ENCODE assay signal across 8 cellular contexts in the genomic region with DNA sequence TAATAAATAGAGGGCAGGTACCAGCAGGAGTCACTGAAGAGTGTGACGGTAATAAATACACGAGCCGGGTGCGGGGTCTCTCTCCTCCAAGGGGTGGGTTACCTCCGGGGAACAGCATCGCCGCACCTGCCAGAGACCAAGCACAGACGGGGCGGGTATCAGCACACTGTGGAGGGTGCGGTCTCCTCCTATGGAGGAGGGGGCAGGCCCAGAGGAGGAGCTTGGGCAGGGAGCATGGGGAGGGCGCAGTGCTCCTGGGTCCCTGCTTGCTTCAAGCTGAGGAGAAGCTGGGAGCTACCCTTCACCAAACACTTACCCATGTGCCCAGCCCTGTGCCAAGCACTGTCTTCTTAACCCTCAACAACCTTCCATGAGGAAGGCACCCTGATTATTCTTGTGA. TPM values are rescaled to one million over a fixed set of nuclear protein-coding genes. Genes with fewer than 3 reads are reported as not detected.
DNase-seq lines count a peak whose midpoint lies in the region; ATAC-seq, FAIRE-seq and TF ChIP-seq lines count a peak whose summit lies in the region.
"Had no signal": no experiment of that assay in that cellular context is flagged by ENCODE, and none has a peak within 500 bp of the region (broad histone marks: within the 10 kb centered on the region; RNA-seq: fewer than 3 reads in every experiment).

No MANE protein-coding gene starts in this region.

- H3K79me2 ChIP-seq in GM12878 (ENCODE audit: control insufficient read depth, insufficient read depth, low read length): no peaks in the 10 kb centered on the region

- H3K27me3 ChIP-seq in GM12878 (replicated peaks in 1 of 2; ENCODE audit: control insufficient read depth in 2 of 2, insufficient read depth in 2 of 2, low read length in 1 of 2): no peaks in the 10 kb centered on the region

- TF ChIP-seq RAD21 in GM12878 (IDR thresholded peaks at IDR 0.05; ENCODE audit: insufficient read depth, low read depth, low read length): no peak

- peak; percentile 32 for ATAC-seq in HG02588 (IDR thresholded peaks at IDR 0.05; ENCODE audit: unreplicated experiment)
- peak; percentile 22 for ATAC-seq in GM12878
- no peak for ATAC-seq in GM18502 (IDR thresholded peaks at IDR 0.05; ENCODE audit: poor library complexity, unreplicated experiment)

- H2AFZ ChIP-seq in GM12878 (ENCODE audit: control insufficient read depth, low read depth, low read length): peak overlapping the region; percentile 84

- no peaks in the 10 kb centered on the region; the same call in 2 of the 3 replicates for H3K9me3 ChIP-seq in GM12878 (replicated peaks; ENCODE audit: control insufficient read depth, insufficient read depth, low read length)

- DNase-seq in GM12878 (ENCODE audit: low read depth, low spot score) (no peak), lower leg skin (ENCODE audit: low spot score in 2 of 2) (no peak), DMS153 (lab: John Stamatoyannopoulos, UW) (no peak)
- DNase-seq: NCI-H1694 had no signal

- peak overlapping the region; percentile 83 for H3K4me2 ChIP-seq in GM12878 (ENCODE audit: control insufficient read depth, insufficient read depth)

- TF ChIP-seq CTCF in GM12875 (IDR thresholded peaks at IDR 0.05; ENCODE audit: borderline replicate concordance, insufficient read depth, low read depth, low read length): no peak
- TF ChIP-seq CTCF in GM12878 (IDR thresholded peaks at IDR 0.05 in 2 of 3, conservative IDR thresholded peaks at IDR 0.05 in 1 of 3; ENCODE audit: control insufficient read depth in 2 of 3, extremely low read depth in 1 of 3, insufficient read depth in 1 of 3, low read depth in 3 of 3, low read length in 3 of 3): 0 out of 6 replicates have a peak, but pooled peaks of 1 of the 3 experiments have one; percentile 8
- no peak for TF ChIP-seq CTCF in lower leg skin (IDR thresholded peaks at IDR 0.05)

- no peak for TF ChIP-seq EP300 in GM12878 (IDR thresholded peaks at IDR 0.05; ENCODE audit: borderline replicate concordance in 1 of 2, control insufficient read depth in 1 of 2, low read depth in 2 of 2, low read length in 2 of 2)

- POLR2A ChIA-PET in GM12878 (lab: Charles Lee): interaction anchor here (0.7 to 2.2 kb wide), 10 partner anchors 9 to 146 kb away, joined by 3 to 8 read pairs (median 4); a partner anchor contains a TSS

- RAD21 ChIA-PET in GM12878 (lab: Charles Lee; ENCODE audit: unreplicated experiment): interaction anchor here (0.6 to 1.9 kb wide), 6 partner anchors 9 to 572 kb away, joined by 3 to 8 read pairs (median 4); no protein-coding TSS in a partner anchor

- 11% methylated on average over 11 of the region's 11 CpGs for WGBS in GM12878 (ENCODE audit: insufficient coverage, insufficient replicate concordance, low lambda C conversion rate, missing lambda C conversion rate)
- WGBS in lower leg skin, 2 donors: 79 to 81% methylated on average over 11 of the region's 11 CpGs

- peak overlapping the region; percentile 72; the same call in 1 of the 2 replicates for H3K9ac ChIP-seq in GM12878 (ENCODE audit: control insufficient read depth, insufficient read depth, low read length)

- H3K27ac ChIP-seq in GM12878 (ENCODE audit: control insufficient read depth, insufficient read depth) (peak overlapping the region; percentile 55), skin epidermis (peak overlapping the region in 18 of 21 experiments; percentile 14 to 86 (median 78))

- SMC1A ChIA-PET in GM12878 (lab: Charles Lee; ENCODE audit: uncharacterized antibody, unreplicated experiment): interaction anchor here (1.0 to 1.7 kb wide), 4 partner anchors 83 to 129 kb away, joined by 3 to 5 read pairs (median 3); a partner anchor contains a TSS

- CTCF ChIA-PET in GM12878 (lab: Yijun Ruan, JAX): interaction anchor here (0.8 to 9.1 kb wide), 9 partner anchors 8 to 146 kb away, joined by 3 to 129 read pairs (median 4); a partner anchor contains a TSS

- intact Hi-C loops in GM12878 (cut with micrococcal nuclease; ENCODE audit: unreplicated experiment): loop anchor here (1.0 to 10.0 kb wide), 2 partner anchors 60 to 362 kb away; a partner anchor contains a TSS
- intact Hi-C loops in lower leg skin (cut with DNase I; ENCODE audit: low total_unique reads): no loop called here

- no peaks in the 10 kb centered on the region for H4K20me1 ChIP-seq in GM12878 (ENCODE audit: control insufficient read depth, insufficient read depth)

- H3K36me3 ChIP-seq in GM12878 (ENCODE audit: control insufficient read depth in 2 of 2, insufficient read depth in 2 of 2, low read length in 1 of 2): no peaks in the 10 kb centered on the region

- H3K4me3 ChIP-seq in GM12875 (ENCODE audit: low read depth, low read length): peak overlapping the region; percentile 58
- H3K4me3 ChIP-seq in GM12878: peak overlapping the region; percentile 48
- no peak overlapping the region for H3K4me3 ChIP-seq in skin epidermis
- no peak overlapping the region for H3K4me3 ChIP-seq in lower leg skin (ENCODE audit: low read depth, poor library complexity, severe bottlenecking)

- peak; percentile 45 for TF ChIP-seq POLR2A in GM12878 (IDR thresholded peaks at IDR 0.05; ENCODE audit: low read depth, low read length)
- TF ChIP-seq POLR2A in lower leg skin (IDR thresholded peaks at IDR 0.05): no peak

- BruUV-seq in GM12878 (replicated peaks; lab: Mats Ljungman, UMichigan): no TSS peak

- H3K4me1 ChIP-seq in GM12878 (ENCODE audit: control insufficient read depth, insufficient read depth, low read length): peaks cover 45% of the 10 kb centered on the region

- peak; percentile 35 for FAIRE-seq in GM12878 (lab: Jason Lieb, UNC)

- in situ Hi-C loops in GM12878 (cut with MboI): no loop called here

TF ChIP-seq in GM12878, 131 proteins besides CTCF, POLR2A, EP300 and RAD21:
- TF ChIP-seq RUNX3 (IDR thresholded peaks at IDR 0.05; ENCODE audit: low read length) (peak; percentile 9; the same call in 1 of the 2 replicates), RCOR1 (conservative IDR thresholded peaks at IDR 0.05; ENCODE audit: low read depth, low read length) (no peak)
TF ChIP-seq in GM12878: peak in this region for 1.

RNA-seq across cellular contexts. Expression of a gene that starts 12.8 kb away (rescaled TPM):
- 13.5 and 14.0 TPM in 2 replicates for total RNA-seq in GM12878 (2013; cell fraction: nucleolus; rRNA removed)
- total RNA-seq in GM12878 (2014; rRNA removed) (0.76 and 0.79 TPM in 2 replicates), GM12878 (2014; rRNA removed; fragmentation: Illumina TruSeq; extraction: Trizol) (0.40 and 0.46 TPM in 2 replicates), GM12878 (2021) (1.0 and 1.1 TPM in 2 replicates), lower leg skin (10 to 100 TPM in 3 of 4 donors, 1 to 10 TPM in 1; 9.8 to 22.3 (median 14.0) TPM)
- polyA plus RNA-seq in GM12878 (2011; ENCODE audit: low read depth): 1.0 TPM
- polyA plus RNA-seq in GM12878 (2011; rRNA removed) (2.4 and 5.5 TPM in 2 replicates), GM12878 (2014; fragmentation: Illumina TruSeq; extraction: Trizol) (0.27 and 0.32 TPM in 2 replicates), GM12878 (2014; fragmentation: Nextera tagmentation; extraction: Ambion mirVana) (under 1 TPM; 0.11 to 0.16 TPM), GM12878 (2014; rRNA removed) (0.46 and 0.66 TPM in 2 replicates), GM12878 (2016; fragmentation: Nextera tagmentation; extraction: Ambion mirVana) (1 to 10 TPM; 3.5 to 4.2 TPM)
- polyA plus RNA-seq in GM12878 (2011; cell fraction: cytosol; rRNA removed): 4.5 and 4.9 TPM in 2 replicates
- 7.8 and 12.6 TPM in 2 replicates for polyA plus RNA-seq in GM12878 (2011; cell fraction: nucleus; rRNA removed)
- polyA plus RNA-seq in GM12878 (2012): 2.0 and 2.9 TPM in 2 replicates
- 3.4 and 6.9 TPM in 2 replicates for polyA minus RNA-seq in GM12878 (2011; rRNA and poly(A)+ RNA removed)
- polyA minus RNA-seq in GM12878 (2011; cell fraction: cytosol; rRNA and poly(A)+ RNA removed): 1.4 and 3.5 TPM in 2 replicates
- polyA minus RNA-seq in GM12878 (2011; cell fraction: nucleus; rRNA and poly(A)+ RNA removed): 8.7 and 9.3 TPM in 2 replicates

RNA-seq across cellular contexts. Expression of a gene that starts 19.5 kb away (rescaled TPM):
- total RNA-seq in GM12878 (2013; cell fraction: nucleolus; rRNA removed): 0.37 and 0.96 TPM in 2 replicates
- total RNA-seq in GM12878 (2014; rRNA removed): 3.5 and 4.7 TPM in 2 replicates
- 1.9 and 2.1 TPM in 2 replicates for total RNA-seq in GM12878 (2014; rRNA removed; fragmentation: Illumina TruSeq; extraction: Trizol)
- total RNA-seq in GM12878 (2021): 2.8 and 4.2 TPM in 2 replicates
- polyA plus RNA-seq in GM12878 (2011; ENCODE audit: low read depth): 0.85 TPM
- 0.04 and 0.14 TPM in 2 replicates for polyA plus RNA-seq in GM12878 (2011; rRNA removed)
- 0.07 and 0.08 TPM in 2 replicates for polyA plus RNA-seq in GM12878 (2011; cell fraction: cytosol; rRNA removed)
- 0.22 and 0.31 TPM in 2 replicates for polyA plus RNA-seq in GM12878 (2011; cell fraction: nucleus; rRNA removed)
- polyA plus RNA-seq in GM12878 (2012): 2.6 and 2.9 TPM in 2 replicates
- polyA plus RNA-seq in GM12878 (2014; fragmentation: Illumina TruSeq; extraction: Trizol): 0.54 and 2.1 TPM in 2 replicates
- under 1 TPM; 0.23 to 0.73 TPM for polyA plus RNA-seq in GM12878 (2014; fragmentation: Nextera tagmentation; extraction: Ambion mirVana)
- polyA plus RNA-seq in GM12878 (2014; rRNA removed): 3.4 and 4.2 TPM in 2 replicates
- 1 to 10 TPM; 1.3 to 2.0 TPM for polyA plus RNA-seq in GM12878 (2016; fragmentation: Nextera tagmentation; extraction: Ambion mirVana)
- 0.05 TPM in 1 of 2 replicates, not detected in the other for polyA minus RNA-seq in GM12878 (2011; rRNA and poly(A)+ RNA removed)
- not detected in 2 replicates for polyA minus RNA-seq in GM12878 (2011; cell fraction: cytosol; rRNA and poly(A)+ RNA removed)
- polyA minus RNA-seq in GM12878 (2011; cell fraction: nucleus; rRNA and poly(A)+ RNA removed): 0.29 TPM in 1 of 2 replicates, not detected in the other
- total RNA-seq in lower leg skin: 1 to 10 TPM in 2 of 4 donors, under 1 TPM in 2; 0.38 to 3.7 (median 2.1) TPM

Comparison
In these comparisons a context has a peak if more than half of its experiments do, and no peak if none do; other contexts are left out.
1. H3K4me3 ChIP-seq: peak in GM12875 (single experiment) and GM12878 (single experiment); none in skin epidermis (0 of 7) and lower leg skin (single experiment).